1 cellular context compared by ENCODE assay signal in the genomic region with DNA sequence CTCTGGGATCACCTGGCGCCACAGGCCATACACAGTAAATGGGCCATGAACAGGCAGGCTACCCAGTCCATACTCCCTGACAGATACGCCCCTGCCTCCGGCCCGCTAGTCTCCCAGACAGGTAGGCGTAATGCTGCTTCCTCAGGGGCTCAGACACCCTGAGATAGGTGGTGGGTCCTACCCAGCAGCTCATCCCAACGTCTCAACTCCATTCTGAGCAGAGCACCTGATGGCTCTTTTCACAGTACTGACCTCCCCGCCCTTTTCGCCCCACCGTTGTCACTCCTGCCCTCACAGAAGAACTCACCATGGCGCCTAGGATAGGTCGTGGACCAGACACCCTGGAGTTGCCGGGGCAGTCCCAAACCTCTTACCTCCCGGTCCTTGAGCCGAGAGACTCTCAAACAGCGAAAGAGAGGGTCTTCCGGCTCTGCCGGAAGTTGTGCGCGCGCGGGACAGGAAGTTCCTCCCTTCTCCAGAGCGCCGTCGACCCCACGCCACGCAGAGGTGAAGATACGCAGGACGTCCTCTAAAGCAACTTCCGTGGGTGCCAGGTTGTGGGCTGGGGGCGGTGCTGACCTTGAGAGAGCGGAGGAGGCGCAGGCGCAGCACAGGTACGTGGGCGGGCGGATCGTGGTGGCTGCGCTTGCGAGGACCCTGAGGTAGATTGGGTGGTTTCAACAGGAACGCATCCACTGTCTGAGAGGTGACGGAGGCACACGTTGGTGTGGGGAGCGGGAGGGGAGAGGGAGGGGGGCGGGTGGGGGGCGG.
A peak's percentile ranks its signal among the peaks of the same experiment; 100 is the strongest.
TF ChIP-seq lines count a peak whose summit lies in the region.

A gene (minus strand): TSS at position 432 of the 771 bp plus-strand sequence. CDS start 122 bp downstream, at position 310.

TF ChIP-seq in WTC11, 78 proteins besides CTCF, POLR2A, EP300 and RAD21 (continued from another document):
- TF ChIP-seq, protein P1, sequence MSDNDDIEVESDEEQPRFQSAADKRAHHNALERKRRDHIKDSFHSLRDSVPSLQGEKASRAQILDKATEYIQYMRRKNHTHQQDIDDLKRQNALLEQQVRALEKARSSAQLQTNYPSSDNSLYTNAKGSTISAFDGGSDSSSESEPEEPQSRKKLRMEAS (CRISPR knock-in tag; IDR thresholded peaks at IDR 0.05): peak; percentile 70; the same call in 1 of the 2 replicates
- TF ChIP-seq, protein P2, sequence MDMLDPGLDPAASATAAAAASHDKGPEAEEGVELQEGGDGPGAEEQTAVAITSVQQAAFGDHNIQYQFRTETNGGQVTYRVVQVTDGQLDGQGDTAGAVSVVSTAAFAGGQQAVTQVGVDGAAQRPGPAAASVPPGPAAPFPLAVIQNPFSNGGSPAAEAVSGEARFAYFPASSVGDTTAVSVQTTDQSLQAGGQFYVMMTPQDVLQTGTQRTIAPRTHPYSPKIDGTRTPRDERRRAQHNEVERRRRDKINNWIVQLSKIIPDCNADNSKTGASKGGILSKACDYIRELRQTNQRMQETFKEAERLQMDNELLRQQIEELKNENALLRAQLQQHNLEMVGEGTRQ (CRISPR knock-in tag; IDR thresholded peaks at IDR 0.05): no peak
- TF ChIP-seq, protein P3, sequence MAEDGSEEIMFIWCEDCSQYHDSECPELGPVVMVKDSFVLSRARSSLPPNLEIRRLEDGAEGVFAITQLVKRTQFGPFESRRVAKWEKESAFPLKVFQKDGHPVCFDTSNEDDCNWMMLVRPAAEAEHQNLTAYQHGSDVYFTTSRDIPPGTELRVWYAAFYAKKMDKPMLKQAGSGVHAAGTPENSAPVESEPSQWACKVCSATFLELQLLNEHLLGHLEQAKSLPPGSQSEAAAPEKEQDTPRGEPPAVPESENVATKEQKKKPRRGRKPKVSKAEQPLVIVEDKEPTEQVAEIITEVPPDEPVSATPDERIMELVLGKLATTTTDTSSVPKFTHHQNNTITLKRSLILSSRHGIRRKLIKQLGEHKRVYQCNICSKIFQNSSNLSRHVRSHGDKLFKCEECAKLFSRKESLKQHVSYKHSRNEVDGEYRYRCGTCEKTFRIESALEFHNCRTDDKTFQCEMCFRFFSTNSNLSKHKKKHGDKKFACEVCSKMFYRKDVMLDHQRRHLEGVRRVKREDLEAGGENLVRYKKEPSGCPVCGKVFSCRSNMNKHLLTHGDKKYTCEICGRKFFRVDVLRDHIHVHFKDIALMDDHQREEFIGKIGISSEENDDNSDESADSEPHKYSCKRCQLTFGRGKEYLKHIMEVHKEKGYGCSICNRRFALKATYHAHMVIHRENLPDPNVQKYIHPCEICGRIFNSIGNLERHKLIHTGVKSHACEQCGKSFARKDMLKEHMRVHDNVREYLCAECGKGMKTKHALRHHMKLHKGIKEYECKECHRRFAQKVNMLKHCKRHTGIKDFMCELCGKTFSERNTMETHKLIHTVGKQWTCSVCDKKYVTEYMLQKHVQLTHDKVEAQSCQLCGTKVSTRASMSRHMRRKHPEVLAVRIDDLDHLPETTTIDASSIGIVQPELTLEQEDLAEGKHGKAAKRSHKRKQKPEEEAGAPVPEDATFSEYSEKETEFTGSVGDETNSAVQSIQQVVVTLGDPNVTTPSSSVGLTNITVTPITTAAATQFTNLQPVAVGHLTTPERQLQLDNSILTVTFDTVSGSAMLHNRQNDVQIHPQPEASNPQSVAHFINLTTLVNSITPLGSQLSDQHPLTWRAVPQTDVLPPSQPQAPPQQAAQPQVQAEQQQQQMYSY (CRISPR knock-in tag; IDR thresholded peaks at IDR 0.05): no peak
- TF ChIP-seq HMGA2 (CRISPR knock-in tag; IDR thresholded peaks at IDR 0.05) (no peak), GABPB1 (CRISPR knock-in tag; IDR thresholded peaks at IDR 0.05) (peak; percentile 73), FOXP1 (CRISPR knock-in tag; IDR thresholded peaks at IDR 0.05; ENCODE audit: borderline replicate concordance) (peak; percentile 91; the same call in 1 of the 2 replicates), ETV6 (CRISPR knock-in tag; IDR thresholded peaks at IDR 0.05) (peak; percentile 83; the same call in 1 of the 2 replicates), SP1 (CRISPR knock-in tag; conservative IDR thresholded peaks at IDR 0.05) (peak; percentile 67), NFE2L1 (CRISPR knock-in tag; IDR thresholded peaks at IDR 0.05) (peak; percentile 47; the same call in 1 of the 2 replicates), KAT7 (CRISPR knock-in tag; IDR thresholded peaks at IDR 0.05; ENCODE audit: borderline replicate concordance) (peak; percentile 86; the same call in 1 of the 2 replicates), GRHL2 (CRISPR knock-in tag; IDR thresholded peaks at IDR 0.05; ENCODE audit: insufficient replicate concordance, severe bottlenecking) (no peak), IRF2 (CRISPR knock-in tag; IDR thresholded peaks at IDR 0.05; ENCODE audit: borderline replicate concordance, low read depth) (no peak), TCF7 (CRISPR knock-in tag; IDR thresholded peaks at IDR 0.05; ENCODE audit: low read depth) (0 out of 2 replicates have a peak, but pooled peaks have one; percentile 28)
- TF ChIP-seq, protein P4, sequence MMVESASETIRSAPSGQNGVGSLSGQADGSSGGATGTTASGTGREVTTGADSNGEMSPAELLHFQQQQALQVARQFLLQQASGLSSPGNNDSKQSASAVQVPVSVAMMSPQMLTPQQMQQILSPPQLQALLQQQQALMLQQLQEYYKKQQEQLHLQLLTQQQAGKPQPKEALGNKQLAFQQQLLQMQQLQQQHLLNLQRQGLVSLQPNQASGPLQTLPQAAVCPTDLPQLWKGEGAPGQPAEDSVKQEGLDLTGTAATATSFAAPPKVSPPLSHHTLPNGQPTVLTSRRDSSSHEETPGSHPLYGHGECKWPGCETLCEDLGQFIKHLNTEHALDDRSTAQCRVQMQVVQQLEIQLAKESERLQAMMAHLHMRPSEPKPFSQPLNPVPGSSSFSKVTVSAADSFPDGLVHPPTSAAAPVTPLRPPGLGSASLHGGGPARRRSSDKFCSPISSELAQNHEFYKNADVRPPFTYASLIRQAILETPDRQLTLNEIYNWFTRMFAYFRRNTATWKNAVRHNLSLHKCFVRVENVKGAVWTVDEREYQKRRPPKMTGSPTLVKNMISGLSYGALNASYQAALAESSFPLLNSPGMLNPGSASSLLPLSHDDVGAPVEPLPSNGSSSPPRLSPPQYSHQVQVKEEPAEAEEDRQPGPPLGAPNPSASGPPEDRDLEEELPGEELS (CRISPR knock-in tag; IDR thresholded peaks at IDR 0.05): 0 out of 2 replicates have a peak, but pooled peaks have one; percentile 36
- TF ChIP-seq, protein P5, sequence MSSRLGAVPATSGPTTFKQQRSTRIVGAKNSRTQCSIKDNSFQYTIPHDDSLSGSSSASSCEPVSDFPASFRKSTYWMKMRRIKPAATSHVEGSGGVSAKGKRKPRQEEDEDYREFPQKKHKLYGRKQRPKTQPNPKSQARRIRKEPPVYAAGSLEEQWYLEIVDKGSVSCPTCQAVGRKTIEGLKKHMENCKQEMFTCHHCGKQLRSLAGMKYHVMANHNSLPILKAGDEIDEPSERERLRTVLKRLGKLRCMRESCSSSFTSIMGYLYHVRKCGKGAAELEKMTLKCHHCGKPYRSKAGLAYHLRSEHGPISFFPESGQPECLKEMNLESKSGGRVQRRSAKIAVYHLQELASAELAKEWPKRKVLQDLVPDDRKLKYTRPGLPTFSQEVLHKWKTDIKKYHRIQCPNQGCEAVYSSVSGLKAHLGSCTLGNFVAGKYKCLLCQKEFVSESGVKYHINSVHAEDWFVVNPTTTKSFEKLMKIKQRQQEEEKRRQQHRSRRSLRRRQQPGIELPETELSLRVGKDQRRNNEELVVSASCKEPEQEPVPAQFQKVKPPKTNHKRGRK (CRISPR knock-in tag; IDR thresholded peaks at IDR 0.05; ENCODE audit: borderline replicate concordance): no peak
- TF ChIP-seq, protein P6, sequence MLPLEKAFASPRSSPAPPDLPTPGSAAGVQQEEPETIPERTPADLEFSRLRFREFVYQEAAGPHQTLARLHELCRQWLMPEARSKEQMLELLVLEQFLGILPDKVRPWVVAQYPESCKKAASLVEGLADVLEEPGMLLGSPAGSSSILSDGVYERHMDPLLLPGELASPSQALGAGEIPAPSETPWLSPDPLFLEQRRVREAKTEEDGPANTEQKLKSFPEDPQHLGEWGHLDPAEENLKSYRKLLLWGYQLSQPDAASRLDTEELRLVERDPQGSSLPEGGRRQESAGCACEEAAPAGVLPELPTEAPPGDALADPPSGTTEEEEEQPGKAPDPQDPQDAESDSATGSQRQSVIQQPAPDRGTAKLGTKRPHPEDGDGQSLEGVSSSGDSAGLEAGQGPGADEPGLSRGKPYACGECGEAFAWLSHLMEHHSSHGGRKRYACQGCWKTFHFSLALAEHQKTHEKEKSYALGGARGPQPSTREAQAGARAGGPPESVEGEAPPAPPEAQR (CRISPR knock-in tag; IDR thresholded peaks at IDR 0.05): no peak
